21 cellular contexts compared by ENCODE assay signal in genomic region chr9:137787376-137787775, GRCh38.
"Had no signal": no experiment of that assay in that cellular context is flagged by ENCODE, and none has a peak within 500 bp of the region (broad histone marks: within the 10 kb centered on the region; RNA-seq: fewer than 3 reads in every experiment).

No MANE protein-coding gene starts in this region.

- H3K9me3 ChIP-seq: pancreas, suprapubic skin had no signal

- H3K4me3 ChIP-seq: dorsolateral prefrontal cortex, neural progenitor cell, pancreas, suprapubic skin had no signal

- H3K27me3 ChIP-seq: dorsolateral prefrontal cortex, foreskin keratinocyte, neural progenitor cell, pancreas, suprapubic skin had no signal

- H3K36me3 ChIP-seq: neural progenitor cell had no signal

- H3K4me1 ChIP-seq: foreskin keratinocyte, pancreas, suprapubic skin had no signal

- H3K27ac ChIP-seq: foreskin keratinocyte, neural progenitor cell, pancreas, suprapubic skin had no signal

- DNase-seq: activated CD4-positive, alpha-beta T cell treated with anti-CD3 and anti-CD28 coated beads, Interleukin-2, amount 50 U/mL, for 1 hour; activated CD4-positive, CD25-positive, alpha-beta regulatory T cell treated with anti-CD3 and anti-CD28 coated beads, Interleukin-2, amount 50 U/mL, for 72 hours; activated CD8-positive, alpha-beta memory T cell treated with anti-CD3 and anti-CD28 coated beads, Interleukin-2, amount 50 U/mL, for 4 hours; activated effector memory CD4-positive, alpha-beta T cell treated with Interleukin-2 at 50 U/mL for 16 hours; activated naive CD4-positive, alpha-beta T cell treated with anti-CD3 and anti-CD28 coated beads, Interleukin-2, amount 10 ng/mL, durations not matched to agents 7 days and 5 days; activated naive CD8-positive, alpha-beta T cell treated with anti-CD3 and anti-CD28 coated beads, Interleukin-2, amount 50 U/mL, for 24 hours; activated T-cell treated with anti-CD3 and anti-CD28 coated beads, Interleukin-2, amount 50 U/mL, for 4 hours; caudate nucleus; foreskin keratinocyte; hippocampal formation; mammary epithelial cell; midbrain; pancreas; stimulated activated CD4-positive, alpha-beta T cell treated with anti-CD3 and anti-CD28 coated beads, Interleukin-12 subunit alpha, Interleukin-12 subunit beta, amount 100 ng/mL, for 4 hours; stimulated activated CD4-positive, alpha-beta T cell treated with anti-CD3 and anti-CD28 coated beads, Interleukin-2, amount 100 ng/mL, for 24 hours; stimulated activated naive CD8-positive, alpha-beta T cell treated with anti-CD3 and anti-CD28 coated beads, Interleukin-15, amount 100 ng/mL, for 72 hours; trophoblast cell had no signal

- ATAC-seq: activated naive CD8-positive, alpha-beta T cell treated with anti-CD3 and anti-CD28 coated beads, Interleukin-2, amount 50 U/mL, for 24 hours; activated T-cell treated with anti-CD3 and anti-CD28 coated beads, Interleukin-2, amount 50 U/mL, for 4 hours; foreskin keratinocyte; left lobe of liver had no signal
